In genomic region chr10:30591249-30591670, GRCh38 we compare ENCODE assay signal across 8 cellular contexts. TPM values are rescaled to one million over a fixed set of nuclear protein-coding genes. Genes with fewer than 3 reads are reported as not detected.
DNase-seq lines count a peak whose midpoint lies in the region; TF ChIP-seq lines count a peak whose summit lies in the region.

No MANE protein-coding gene starts in this region.

- no peak overlapping the region for H2BK120ac ChIP-seq in mesendoderm (ENCODE audit: low read depth, low read length)

- no peak overlapping the region for H3K56ac ChIP-seq in mesendoderm (ENCODE audit: low read length)

- H3K27ac ChIP-seq in 22Rv1 (no peak overlapping the region), mesendoderm (ENCODE audit: low read depth, low read length) (no peak overlapping the region), tibial nerve (no peak overlapping the region)

- H3K9me3 ChIP-seq in tibial nerve: no peaks in the 10 kb centered on the region

- H3K18ac ChIP-seq in mesendoderm (ENCODE audit: low read length): no peak overlapping the region

- H3K36me3 ChIP-seq in mesendoderm (ENCODE audit: control insufficient read depth, insufficient read depth, low read length): no peaks in the 10 kb centered on the region
- H3K36me3 ChIP-seq in tibial nerve: no peaks in the 10 kb centered on the region

- H3K79me2 ChIP-seq in mesendoderm (ENCODE audit: control insufficient read depth, insufficient read depth, low read length): no peaks in the 10 kb centered on the region

- in situ Hi-C loops in G401 (cut with HindIII; ENCODE audit: low sequenced_read_pairs): no loop called here

- no peaks in the 10 kb centered on the region for H3K4me1 ChIP-seq in mesendoderm (ENCODE audit: control insufficient read depth, low read depth, low read length)
- H3K4me1 ChIP-seq in tibial nerve: peaks cover 0 to 9% (median 0%) of the 10 kb centered on the region in 4 donors

- no peak overlapping the region for H3K23ac ChIP-seq in mesendoderm (ENCODE audit: low read length)

- H3K27me3 ChIP-seq in mesendoderm (ENCODE audit: insufficient read depth, low read length, poor library complexity) (no peaks in the 10 kb centered on the region), tibial nerve (no peaks in the 10 kb centered on the region)

- TF ChIP-seq CTCF in 22Rv1 (IDR thresholded peaks at IDR 0.05) (peak; percentile 86), tibial nerve (IDR thresholded peaks at IDR 0.05) (peak; percentile 70 to 82 (median 73))

- H3K4me3 ChIP-seq in mesendoderm (ENCODE audit: low read length): no peak overlapping the region
- H3K4me3 ChIP-seq in tibial nerve: no peak overlapping the region

- H4K5ac ChIP-seq in mesendoderm (ENCODE audit: low read length): no peak overlapping the region

- no peak for TF ChIP-seq POLR2A in tibial nerve (IDR thresholded peaks at IDR 0.05)

- no peak overlapping the region for H3K4ac ChIP-seq in mesendoderm (ENCODE audit: low read depth, low read length)

- no peak overlapping the region for H3K4me2 ChIP-seq in mesendoderm (ENCODE audit: low read length)

- H2BK5ac ChIP-seq in mesendoderm (ENCODE audit: low read length): no peak overlapping the region

- no peak for TF ChIP-seq EP300 in tibial nerve (IDR thresholded peaks at IDR 0.05)

- H2AK5ac ChIP-seq in mesendoderm (ENCODE audit: low read length): no peak overlapping the region

- H4K8ac ChIP-seq in mesendoderm (ENCODE audit: low read depth, low read length): no peak overlapping the region

- H3K79me1 ChIP-seq in mesendoderm (ENCODE audit: low read length): no peaks in the 10 kb centered on the region

- peak; percentile 63 for DNase-seq in G401 (ENCODE audit: low spot score)
- DNase-seq in NCI-H1694 (lab: John Stamatoyannopoulos, UW): peak; percentile 7
- DNase-seq in activated CD4-positive, CD25-positive, alpha-beta regulatory T cell treated with anti-CD3 and anti-CD28 coated beads, Interleukin-2, amount 50 U/mL, for 16 hours (ENCODE audit: low read depth, low spot score): peak; percentile 4
- peak; percentile 16 for DNase-seq in effector CD8-positive, alpha-beta T cell (lab: John Stamatoyannopoulos, UW)
- DNase-seq in mesendoderm: peak; percentile 69
- peak in 1 of 2 donors; percentile 20 for DNase-seq in tibial nerve (ENCODE audit: low spot score in 2 of 2)
- no peak for DNase-seq in epidermal melanocyte (ENCODE audit: insufficient read length, low spot score)

- no peak overlapping the region for H2BK15ac ChIP-seq in mesendoderm (replicated peaks; ENCODE audit: low read depth)

- WGBS in mesendoderm (ENCODE audit: extremely low coverage, insufficient coverage, low lambda C conversion rate): no CpG with 5 or more reads among the region's 5 CpGs
- 2 to 3% methylated on average over 5 of the region's 5 CpGs for WGBS in tibial nerve, 2 donors

- H3K9ac ChIP-seq in mesendoderm (ENCODE audit: low read length): no peak overlapping the region

RNA-seq across cellular contexts. Expression of gene LYZL2, which starts 38.3 kb away (rescaled TPM):
- total RNA-seq in G401 (2014; rRNA removed; shearing (Covaris generic)): not detected in 2 replicates
- polyA plus RNA-seq in mesendoderm (2013, experiment 1 of 2): not detected
- not detected for polyA plus RNA-seq in mesendoderm (2013, experiment 2 of 2)
- not detected for total RNA-seq in tibial nerve
